ENCODE assay signal across 3 cellular contexts in the genomic region with DNA sequence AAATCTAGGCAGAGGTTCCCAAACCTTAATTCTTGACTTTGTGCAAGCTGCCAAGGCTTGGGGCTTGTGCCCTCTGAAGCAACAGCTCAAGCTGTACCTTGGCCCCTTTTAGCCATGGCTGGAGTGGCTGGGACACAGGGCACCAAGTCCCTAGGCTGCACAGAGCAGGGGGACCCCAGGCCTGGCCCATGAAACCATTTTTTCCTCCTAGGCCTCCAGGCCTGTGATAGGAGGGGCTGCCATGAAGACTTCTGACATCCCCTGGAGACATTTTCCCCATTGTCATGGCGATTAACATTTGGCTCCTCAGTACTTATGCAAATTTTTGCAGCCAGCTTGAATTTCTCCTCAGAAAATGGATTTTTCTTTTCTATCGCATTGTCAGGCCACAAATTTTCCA.
TF ChIP-seq lines count a peak whose summit lies in the region.

No MANE protein-coding gene starts in this region.

TF ChIP-seq in A549, 52 proteins besides CTCF, POLR2A, EP300 and RAD21:
- TF ChIP-seq ZFP36 (IDR thresholded peaks at IDR 0.05; ENCODE audit: borderline replicate concordance, partially characterized antibody): peak; percentile 95

TF ChIP-seq in HEK293, 187 proteins besides CTCF, POLR2A, EP300 and RAD21:
- peak; percentile 93 for TF ChIP-seq ZNF585B (tag by site-specific recombination; IDR thresholded peaks at IDR 0.05)

TF ChIP-seq in K562, 482 proteins besides CTCF, POLR2A, EP300 and RAD21:
- peak; percentile 79 for TF ChIP-seq ZFP36 (IDR thresholded peaks at IDR 0.05; ENCODE audit: low read depth, low read length, partially characterized antibody)
- TF ChIP-seq, protein P1, sequence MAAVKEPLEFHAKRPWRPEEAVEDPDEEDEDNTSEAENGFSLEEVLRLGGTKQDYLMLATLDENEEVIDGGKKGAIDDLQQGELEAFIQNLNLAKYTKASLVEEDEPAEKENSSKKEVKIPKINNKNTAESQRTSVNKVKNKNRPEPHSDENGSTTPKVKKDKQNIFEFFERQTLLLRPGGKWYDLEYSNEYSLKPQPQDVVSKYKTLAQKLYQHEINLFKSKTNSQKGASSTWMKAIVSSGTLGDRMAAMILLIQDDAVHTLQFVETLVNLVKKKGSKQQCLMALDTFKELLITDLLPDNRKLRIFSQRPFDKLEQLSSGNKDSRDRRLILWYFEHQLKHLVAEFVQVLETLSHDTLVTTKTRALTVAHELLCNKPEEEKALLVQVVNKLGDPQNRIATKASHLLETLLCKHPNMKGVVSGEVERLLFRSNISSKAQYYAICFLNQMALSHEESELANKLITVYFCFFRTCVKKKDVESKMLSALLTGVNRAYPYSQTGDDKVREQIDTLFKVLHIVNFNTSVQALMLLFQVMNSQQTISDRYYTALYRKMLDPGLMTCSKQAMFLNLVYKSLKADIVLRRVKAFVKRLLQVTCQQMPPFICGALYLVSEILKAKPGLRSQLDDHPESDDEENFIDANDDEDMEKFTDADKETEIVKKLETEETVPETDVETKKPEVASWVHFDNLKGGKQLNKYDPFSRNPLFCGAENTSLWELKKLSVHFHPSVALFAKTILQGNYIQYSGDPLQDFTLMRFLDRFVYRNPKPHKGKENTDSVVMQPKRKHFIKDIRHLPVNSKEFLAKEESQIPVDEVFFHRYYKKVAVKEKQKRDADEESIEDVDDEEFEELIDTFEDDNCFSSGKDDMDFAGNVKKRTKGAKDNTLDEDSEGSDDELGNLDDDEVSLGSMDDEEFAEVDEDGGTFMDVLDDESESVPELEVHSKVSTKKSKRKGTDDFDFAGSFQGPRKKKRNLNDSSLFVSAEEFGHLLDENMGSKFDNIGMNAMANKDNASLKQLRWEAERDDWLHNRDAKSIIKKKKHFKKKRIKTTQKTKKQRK (IDR thresholded peaks at IDR 0.05; ENCODE audit: borderline replicate concordance, low read depth, low read length): 0 out of 2 replicates have a peak, but pooled peaks have one; percentile 31
